In the genomic region with DNA sequence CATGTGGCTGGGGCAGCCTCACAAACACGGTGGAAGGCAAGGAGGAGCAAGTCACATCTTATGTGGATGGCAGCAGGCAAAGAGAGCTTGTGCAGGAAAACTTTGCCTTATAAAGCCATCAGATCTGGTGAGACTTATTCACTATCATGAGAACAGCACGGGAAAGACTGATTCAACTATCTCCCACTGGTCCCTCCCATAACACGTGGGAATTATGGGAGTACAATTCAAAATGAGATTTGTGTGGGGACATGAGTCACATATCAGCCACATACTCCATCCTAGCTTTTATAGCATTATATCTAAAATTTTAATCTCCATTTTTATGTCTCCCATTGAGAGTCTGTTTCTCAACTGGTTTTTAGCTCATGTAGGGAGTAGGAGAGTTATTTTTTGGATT, we compare ENCODE assay signal across 21 cellular contexts. TPM values are rescaled to one million over a fixed set of nuclear protein-coding genes. Genes with fewer than 3 reads are reported as not detected.
A peak's percentile ranks its signal among the peaks of the same experiment; 100 is the strongest.
DNase-seq lines count a peak whose midpoint lies in the region; ATAC-seq lines count a peak whose summit lies in the region.
"Had no signal": no experiment of that assay in that cellular context is flagged by ENCODE, and none has a peak within 500 bp of the region (broad histone marks: within the 10 kb centered on the region; RNA-seq: fewer than 3 reads in every experiment).

No MANE protein-coding gene starts in this region.

- peak; percentile 63 for ATAC-seq in activated CD4-positive, alpha-beta T cell treated with anti-CD3 and anti-CD28 coated beads for 36 hours
- ATAC-seq in activated naive CD4-positive, alpha-beta T cell treated with anti-CD3 and anti-CD28 coated beads, Interleukin-2, amount 50 U/mL, for 72 hours: peak; percentile 55 to 85
- no peak for ATAC-seq in HG02610 (IDR thresholded peaks at IDR 0.05; ENCODE audit: unreplicated experiment)

- CTCF ChIA-PET in activated CD4-positive, alpha-beta T cell treated with anti-CD3 and anti-CD28 coated beads for 36 hours (lab: Charles Lee): interaction anchor here (1.0 kb wide), 1 partner anchor 165 kb away, joined by 3 read pairs; no protein-coding TSS in a partner anchor

- H3K4me1 Mint-ChIP-seq in activated CD4-positive, alpha-beta T cell treated with anti-CD3 and anti-CD28 coated beads for 36 hours: peaks cover 25% of the 10 kb centered on the region

- POLR2A ChIA-PET in activated CD4-positive, alpha-beta T cell treated with anti-CD3 and anti-CD28 coated beads for 36 hours (lab: Charles Lee): no interaction called here

- H3K36me3 Mint-ChIP-seq in activated CD4-positive, alpha-beta T cell treated with anti-CD3 and anti-CD28 coated beads for 36 hours (ENCODE audit: low read depth): peaks cover 5% of the 10 kb centered on the region
- H3K36me3 Mint-ChIP-seq in activated naive CD4-positive, alpha-beta T cell treated with anti-CD3 and anti-CD28 coated beads, Interleukin-2, amount 50 U/mL, for 72 hours: peaks cover 0 to 28% of the 10 kb centered on the region in 2 donors
- H3K36me3 Mint-ChIP-seq: CD4-positive, CD25-positive, alpha-beta regulatory T cell; CD8-positive, alpha-beta memory T cell had no signal

- H3K9me3 Mint-ChIP-seq in activated CD4-positive, alpha-beta T cell treated with anti-CD3 and anti-CD28 coated beads for 36 hours (ENCODE audit: low read depth): peaks cover 12% of the 10 kb centered on the region
- peaks cover 9 to 27% of the 10 kb centered on the region in 2 donors for H3K9me3 Mint-ChIP-seq in activated naive CD4-positive, alpha-beta T cell treated with anti-CD3 and anti-CD28 coated beads, Interleukin-2, amount 50 U/mL, for 72 hours
- H3K9me3 Mint-ChIP-seq: CD8-positive, alpha-beta memory T cell had no signal

- intact Hi-C loops in activated CD4-positive, alpha-beta T cell treated with anti-CD3 and anti-CD28 coated beads for 36 hours (cut with DNase I, micrococcal nuclease): no loop called here

- H3K27me3 Mint-ChIP-seq in activated CD4-positive, alpha-beta T cell treated with anti-CD3 and anti-CD28 coated beads for 36 hours: no peaks in the 10 kb centered on the region
- H3K27me3 Mint-ChIP-seq: CD4-positive, CD25-positive, alpha-beta regulatory T cell; CD8-positive, alpha-beta memory T cell had no signal

- H3K27ac Mint-ChIP-seq in activated CD4-positive, alpha-beta T cell treated with anti-CD3 and anti-CD28 coated beads for 36 hours: no peak overlapping the region
- no peak overlapping the region for H3K27ac Mint-ChIP-seq in activated naive CD4-positive, alpha-beta T cell treated with anti-CD3 and anti-CD28 coated beads, Interleukin-2, amount 50 U/mL, for 72 hours
- H3K27ac Mint-ChIP-seq: CD8-positive, alpha-beta memory T cell had no signal

- no peak overlapping the region for H3K4me3 Mint-ChIP-seq in activated CD4-positive, alpha-beta T cell treated with anti-CD3 and anti-CD28 coated beads for 36 hours
- H3K4me3 Mint-ChIP-seq: CD4-positive, CD25-positive, alpha-beta regulatory T cell; CD8-positive, alpha-beta memory T cell had no signal

- DNase-seq in activated CD4-positive, alpha-beta T cell treated with anti-CD3 and anti-CD28 coated beads for 36 hours: no peak
- no peak for DNase-seq in activated CD4-positive, alpha-beta T cell treated with anti-CD3 and anti-CD28 coated beads for 1 hour
- DNase-seq in activated naive CD4-positive, alpha-beta T cell treated with anti-CD3 and anti-CD28 coated beads, Interleukin-2, amount 50 U/mL, for 72 hours (ENCODE audit: low spot score in 2 of 2): no peak
- DNase-seq in activated naive CD4-positive, alpha-beta T cell treated with Interleukin-2 at 50 U/mL for 16 hours: no peak
- DNase-seq in ELR (ENCODE audit: low read depth): peak; percentile 3
- peak; percentile 5 for DNase-seq in foreskin melanocyte
- DNase-seq in NCI-H774 (lab: John Stamatoyannopoulos, UW): no peak
- DNase-seq: 8988T; BE2C; C1 segment of cervical spinal cord; CD4-positive, CD25-positive, alpha-beta regulatory T cell; CD8-positive, alpha-beta memory T cell; COR-L47; DMS 273 treated with DMSO at 0.1 percent for 48 hours; DMS53; DND-41; EL; GM23248 had no signal

RNA-seq across cellular contexts. Expression of a gene that starts 45.7 kb away (rescaled TPM):
- 100 to 1,000 TPM; 133 to 161 TPM for total RNA-seq in activated CD4-positive, alpha-beta T cell treated with anti-CD3 and anti-CD28 coated beads for 36 hours
- 100 to 1,000 TPM in 1 of 2 donors, 10 to 100 TPM in 1; 54.4 to 117 TPM for total RNA-seq in activated naive CD4-positive, alpha-beta T cell treated with anti-CD3 and anti-CD28 coated beads, Interleukin-2, amount 50 U/mL, for 72 hours
- total RNA-seq: GM23248, H4, HT-29 had no signal

Comparison
In these comparisons a context has a peak if more than half of its experiments do, and no peak if none do; other contexts are left out.
1. DNase-seq: peak in ELR (single experiment) and foreskin melanocyte (single experiment); none in activated CD4-positive, alpha-beta T cell treated with anti-CD3 and anti-CD28 coated beads for 36 hours (single experiment), activated CD4-positive, alpha-beta T cell treated with anti-CD3 and anti-CD28 coated beads for 1 hour (single experiment), activated naive CD4-positive, alpha-beta T cell treated with anti-CD3 and anti-CD28 coated beads, Interleukin-2, amount 50 U/mL, for 72 hours (0 of 2), activated naive CD4-positive, alpha-beta T cell treated with Interleukin-2 at 50 U/mL for 16 hours (single experiment) and NCI-H774 (single experiment).